In the genomic region with DNA sequence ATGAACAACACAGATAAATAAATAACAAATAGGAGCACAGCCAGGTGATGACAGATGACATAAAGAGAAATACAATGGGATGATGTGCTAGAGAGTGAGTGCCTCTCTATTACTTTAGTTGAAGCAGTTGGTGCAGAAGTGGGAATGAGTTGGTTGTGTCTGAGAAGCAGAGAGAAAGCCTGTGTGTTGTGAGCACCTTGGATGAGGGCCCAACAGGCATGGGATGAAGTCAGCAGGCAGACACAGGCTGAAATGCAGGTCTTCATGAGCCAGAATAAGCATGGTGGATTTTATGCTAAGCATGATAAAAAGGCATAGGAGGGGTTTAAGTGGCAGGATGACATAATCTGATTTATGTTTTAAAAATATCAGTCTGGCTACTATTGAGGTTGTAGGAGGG, we compare ENCODE assay signal across 21 cellular contexts.
"Had no signal": no experiment of that assay in that cellular context is flagged by ENCODE, and none has a peak within 500 bp of the region (broad histone marks: within the 10 kb centered on the region; RNA-seq: fewer than 3 reads in every experiment).

No MANE protein-coding gene starts in this region.

- H3K27ac Mint-ChIP-seq: activated CD4-positive, alpha-beta memory T cell treated with anti-CD3 and anti-CD28 coated beads, Interleukin-2, amount 10 ng/mL, durations not matched to agents 7 days and 5 days; activated CD4-positive, alpha-beta T cell treated with anti-CD3 and anti-CD28 coated beads, Interleukin-2, amount 10 ng/mL, durations not matched to agents 24 days and 14 days; activated naive CD4-positive, alpha-beta T cell treated with anti-CD3 and anti-CD28 coated beads, Interleukin-2, amount 50 U/mL, for 24 hours; activated naive CD8-positive, alpha-beta T cell treated with anti-CD3 and anti-CD28 coated beads, Interleukin-2, amount 50 U/mL, for 24 hours; activated T-cell treated with anti-CD3 and anti-CD28 coated beads, Interleukin-2, amount 50 U/mL, for 24 hours; activated T-helper 17 cell treated with anti-CD3 and anti-CD28 coated beads, Interleukin-2, amount 50 U/mL, for 72 hours; natural killer cell; progenitor cell of endocrine pancreas; stimulated activated naive CD8-positive, alpha-beta T cell treated with anti-CD3 and anti-CD28 coated beads, Interleukin-15, Interleukin-2, amounts not matched to agents 100 ng/mL and 50 ng/mL, for 24 hours had no signal

- H3K27ac ChIP-seq: heart right ventricle, right lobe of liver, tibial artery, upper lobe of right lung had no signal

- H3K9me3 Mint-ChIP-seq: activated CD4-positive, alpha-beta memory T cell treated with anti-CD3 and anti-CD28 coated beads, Interleukin-2, amount 10 ng/mL, durations not matched to agents 7 days and 5 days; activated CD4-positive, alpha-beta T cell treated with anti-CD3 and anti-CD28 coated beads, Interleukin-2, amount 10 ng/mL, durations not matched to agents 24 days and 14 days; activated naive CD4-positive, alpha-beta T cell treated with anti-CD3 and anti-CD28 coated beads, Interleukin-2, amount 50 U/mL, for 24 hours; activated naive CD8-positive, alpha-beta T cell treated with anti-CD3 and anti-CD28 coated beads, Interleukin-2, amount 50 U/mL, for 24 hours; activated T-cell treated with anti-CD3 and anti-CD28 coated beads, Interleukin-2, amount 50 U/mL, for 24 hours; activated T-helper 17 cell treated with anti-CD3 and anti-CD28 coated beads, Interleukin-2, amount 50 U/mL, for 72 hours; natural killer cell; stimulated activated naive CD8-positive, alpha-beta T cell treated with anti-CD3 and anti-CD28 coated beads, Interleukin-15, Interleukin-2, amounts not matched to agents 100 ng/mL and 50 ng/mL, for 24 hours had no signal

- H3K27me3 ChIP-seq: right lobe of liver, tibial artery, upper lobe of right lung had no signal

- H3K9me3 ChIP-seq: heart right ventricle, right lobe of liver, tibial artery, upper lobe of right lung had no signal

- H3K4me3 ChIP-seq: heart right ventricle, right lobe of liver, tibial artery, upper lobe of right lung had no signal

- DNase-seq: activated CD4-positive, alpha-beta memory T cell treated with anti-CD3 and anti-CD28 coated beads, Interleukin-2, amount 10 ng/mL, durations not matched to agents 7 days and 5 days; activated CD4-positive, alpha-beta T cell treated with anti-CD3 and anti-CD28 coated beads, Interleukin-2, amount 10 ng/mL, durations not matched to agents 24 days and 14 days; activated CD4-positive, CD25-positive, alpha-beta regulatory T cell treated with anti-CD3 and anti-CD28 coated beads, Interleukin-2, amount 50 U/mL, for 72 hours; activated CD8-positive, alpha-beta memory T cell treated with anti-CD3 and anti-CD28 coated beads, Interleukin-2, amount 50 U/mL, for 48 hours; activated naive CD8-positive, alpha-beta T cell treated with anti-CD3 and anti-CD28 coated beads, Interleukin-2, amount 50 U/mL, for 24 hours; activated T-cell treated with anti-CD3 and anti-CD28 coated beads, Interleukin-2, amount 50 U/mL, for 24 hours; amygdala; central memory CD4-positive, alpha-beta T cell; foreskin fibroblast; heart right ventricle; mesenchymal stem cell; natural killer cell; right lobe of liver; stimulated activated CD4-positive, alpha-beta T cell treated with anti-CD3 and anti-CD28 coated beads, Interleukin-2, amount 100 ng/mL, for 48 hours; T-helper 2 cell; tibial artery; upper lobe of right lung had no signal

- ATAC-seq: activated naive CD8-positive, alpha-beta T cell treated with anti-CD3 and anti-CD28 coated beads, Interleukin-2, amount 50 U/mL, for 24 hours; activated T-helper 17 cell treated with anti-CD3 and anti-CD28 coated beads, Interleukin-2, amount 50 U/mL, for 72 hours; heart right ventricle; natural killer cell; right lobe of liver; upper lobe of right lung had no signal

- H3K4me1 ChIP-seq: heart right ventricle, right lobe of liver, tibial artery, upper lobe of right lung had no signal

- H3K4me1 Mint-ChIP-seq: activated CD4-positive, alpha-beta memory T cell treated with anti-CD3 and anti-CD28 coated beads, Interleukin-2, amount 10 ng/mL, durations not matched to agents 7 days and 5 days; activated CD4-positive, alpha-beta T cell treated with anti-CD3 and anti-CD28 coated beads, Interleukin-2, amount 10 ng/mL, durations not matched to agents 24 days and 14 days; activated naive CD4-positive, alpha-beta T cell treated with anti-CD3 and anti-CD28 coated beads, Interleukin-2, amount 50 U/mL, for 24 hours; activated naive CD8-positive, alpha-beta T cell treated with anti-CD3 and anti-CD28 coated beads, Interleukin-2, amount 50 U/mL, for 24 hours; activated T-helper 17 cell treated with anti-CD3 and anti-CD28 coated beads, Interleukin-2, amount 50 U/mL, for 72 hours; natural killer cell had no signal

- H3K27me3 Mint-ChIP-seq: activated CD4-positive, alpha-beta memory T cell treated with anti-CD3 and anti-CD28 coated beads, Interleukin-2, amount 10 ng/mL, durations not matched to agents 7 days and 5 days; activated CD4-positive, alpha-beta T cell treated with anti-CD3 and anti-CD28 coated beads, Interleukin-2, amount 10 ng/mL, durations not matched to agents 24 days and 14 days; activated naive CD4-positive, alpha-beta T cell treated with anti-CD3 and anti-CD28 coated beads, Interleukin-2, amount 50 U/mL, for 24 hours; activated naive CD8-positive, alpha-beta T cell treated with anti-CD3 and anti-CD28 coated beads, Interleukin-2, amount 50 U/mL, for 24 hours; activated T-cell treated with anti-CD3 and anti-CD28 coated beads, Interleukin-2, amount 50 U/mL, for 24 hours; activated T-helper 17 cell treated with anti-CD3 and anti-CD28 coated beads, Interleukin-2, amount 50 U/mL, for 72 hours; progenitor cell of endocrine pancreas; stimulated activated naive CD8-positive, alpha-beta T cell treated with anti-CD3 and anti-CD28 coated beads, Interleukin-15, Interleukin-2, amounts not matched to agents 100 ng/mL and 50 ng/mL, for 24 hours had no signal

- H3K36me3 ChIP-seq: heart right ventricle, right lobe of liver, tibial artery, upper lobe of right lung had no signal

- H3K36me3 Mint-ChIP-seq: activated naive CD4-positive, alpha-beta T cell treated with anti-CD3 and anti-CD28 coated beads, Interleukin-2, amount 50 U/mL, for 24 hours; natural killer cell had no signal

- H3K4me3 Mint-ChIP-seq: activated CD4-positive, alpha-beta memory T cell treated with anti-CD3 and anti-CD28 coated beads, Interleukin-2, amount 10 ng/mL, durations not matched to agents 7 days and 5 days; activated CD4-positive, alpha-beta T cell treated with anti-CD3 and anti-CD28 coated beads, Interleukin-2, amount 10 ng/mL, durations not matched to agents 24 days and 14 days; activated naive CD4-positive, alpha-beta T cell treated with anti-CD3 and anti-CD28 coated beads, Interleukin-2, amount 50 U/mL, for 24 hours; activated naive CD8-positive, alpha-beta T cell treated with anti-CD3 and anti-CD28 coated beads, Interleukin-2, amount 50 U/mL, for 24 hours; activated T-cell treated with anti-CD3 and anti-CD28 coated beads, Interleukin-2, amount 50 U/mL, for 24 hours; activated T-helper 17 cell treated with anti-CD3 and anti-CD28 coated beads, Interleukin-2, amount 50 U/mL, for 72 hours; natural killer cell; stimulated activated naive CD8-positive, alpha-beta T cell treated with anti-CD3 and anti-CD28 coated beads, Interleukin-15, Interleukin-2, amounts not matched to agents 100 ng/mL and 50 ng/mL, for 24 hours had no signal
